In genomic region chr12:108107293-108107692, GRCh38 we compare ENCODE assay signal across 27 cellular contexts. TPM values are rescaled to one million over a fixed set of nuclear protein-coding genes. Genes with fewer than 3 reads are reported as not detected.
"Had no signal": no experiment of that assay in that cellular context is flagged by ENCODE, and none has a peak within 500 bp of the region (broad histone marks: within the 10 kb centered on the region; RNA-seq: fewer than 3 reads in every experiment).

No MANE protein-coding gene starts in this region.

- H3K27ac Mint-ChIP-seq: IgD-negative memory B cell had no signal

- DNase-seq: KBM-7, NCI-H1092, NCI-H1105 treated with DMSO at 0.1 percent for 48 hours, NCI-H1417 treated with DMSO at 0.1 percent for 48 hours, NCI-H146, NCI-H1694 treated with DMSO at 0.1 percent for 48 hours, NCI-H1930, NCI-H2081, NCI-H2107, NCI-H226, NCI-H446, NCI-H510A, NCI-H524 treated with DMSO at 0.1 percent for 48 hours, NCI-H69, NCI-H774, PC-3, SHP77 treated with DMSO at 0.1 percent for 48 hours, SJCRH30 had no signal

- H3K9me3 ChIP-seq: SJCRH30 had no signal

- H3K27me3 ChIP-seq: SJCRH30 had no signal

- H3K36me3 ChIP-seq: SJCRH30 had no signal

- H3K36me3 Mint-ChIP-seq: IgD-negative memory B cell had no signal

- H3K4me1 Mint-ChIP-seq: IgD-negative memory B cell had no signal

- ATAC-seq: Panc1, PC-3, Right ventricle myocardium inferior, SK-N-SH treated with all-trans-retinoic acid at 6 μM for 48 hours had no signal

- H3K4me1 ChIP-seq: SJCRH30 had no signal

- H3K27ac ChIP-seq: HL-60, SJCRH30 had no signal

- H3K4me3 ChIP-seq: SJCRH30 had no signal

- H3K4me3 Mint-ChIP-seq: IgD-negative memory B cell had no signal

RNA-seq across cellular contexts. Expression of gene WSCD2, which starts 21.8 kb away (rescaled TPM):
- total RNA-seq: LHCN-M2, MCF 10A, OCI-LY7, PC-3, RPMI7951, SJCRH30 had no signal
